9 cellular contexts compared by ENCODE assay signal in genomic region chr4:96652821-96653220, GRCh38.
"Had no signal": no experiment of that assay in that cellular context is flagged by ENCODE, and none has a peak within 500 bp of the region (broad histone marks: within the 10 kb centered on the region; RNA-seq: fewer than 3 reads in every experiment).

No MANE protein-coding gene starts in this region.

- H3K4me3 Mint-ChIP-seq: HFFc6 had no signal

- H3K4me3 ChIP-seq: GM23248, HAP-1 had no signal

- H3K27ac ChIP-seq: GM23248, HL-60 had no signal

- FAIRE-seq: HepG2 had no signal

- H3K36me3 Mint-ChIP-seq: IgD-negative memory B cell had no signal

- H3K9ac ChIP-seq: GM23248 had no signal

- H3K27ac Mint-ChIP-seq: HFFc6, IgD-negative memory B cell had no signal

- H3K4me1 Mint-ChIP-seq: IgD-negative memory B cell had no signal

- H3K27me3 Mint-ChIP-seq: IgD-negative memory B cell had no signal

- H3K4me1 ChIP-seq: HAP-1 had no signal

- H3K36me3 ChIP-seq: HAP-1 had no signal

- ATAC-seq: HCT116, HepG2 had no signal

- H3K9me3 ChIP-seq: HAP-1 had no signal

- H3K9me3 Mint-ChIP-seq: IgD-negative memory B cell had no signal

- H2AFZ ChIP-seq: GM23248 had no signal

- DNase-seq: GM23248, GOT3, H7, HFFc6 had no signal
